9 cellular contexts compared by ENCODE assay signal in the genomic region with DNA sequence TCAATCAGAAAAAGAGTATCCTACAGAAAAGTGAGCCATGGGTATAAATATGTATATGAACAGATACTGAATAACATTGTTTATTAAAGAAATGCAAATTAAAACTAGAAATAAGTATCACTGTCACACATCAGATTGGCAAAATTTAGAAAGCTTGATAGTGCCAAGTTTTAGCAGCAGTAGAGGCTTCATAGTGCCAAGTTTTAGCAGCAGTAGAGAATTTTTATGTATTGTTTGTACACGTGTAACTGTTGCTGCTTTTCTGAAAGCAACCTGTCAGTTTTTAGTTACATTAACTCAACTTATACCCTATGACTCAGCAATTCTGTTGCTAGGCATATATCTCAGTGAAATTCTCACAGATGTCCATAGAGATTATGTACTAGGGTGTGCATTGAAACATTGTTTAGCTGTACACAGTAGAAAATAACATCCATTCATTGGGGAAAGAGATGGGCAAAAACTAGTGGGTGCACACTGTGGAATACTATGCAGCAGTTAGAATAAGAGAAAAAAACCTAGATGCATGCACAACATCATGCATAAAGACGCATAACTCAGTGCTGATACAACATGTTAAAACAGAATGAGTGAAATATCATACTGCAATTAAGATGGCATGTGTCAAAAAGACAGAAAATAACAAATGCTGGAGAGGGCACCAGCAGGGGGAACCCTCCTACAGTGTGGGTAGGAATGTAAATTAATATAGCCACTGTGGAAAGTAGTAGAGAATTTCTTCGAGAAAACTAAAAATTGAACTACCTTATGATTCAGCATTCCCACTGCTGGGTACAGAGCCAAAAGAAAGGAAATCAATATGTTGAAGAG.
A peak's percentile ranks its signal among the peaks of the same experiment; 100 is the strongest.
DNase-seq lines count a peak whose midpoint lies in the region; ATAC-seq and TF ChIP-seq lines count a peak whose summit lies in the region.
"Had no signal": no experiment of that assay in that cellular context is flagged by ENCODE, and none has a peak within 500 bp of the region (broad histone marks: within the 10 kb centered on the region; RNA-seq: fewer than 3 reads in every experiment).

No MANE protein-coding gene starts in this region.

- no peak overlapping the region for H3K9ac ChIP-seq in MM.1S (ENCODE audit: low read length)
- H3K9ac ChIP-seq in endodermal cell (ENCODE audit: extremely low read depth, low read length, poor library complexity, severe bottlenecking) = no peak overlapping the region
- H3K9ac ChIP-seq in smooth muscle cell (ENCODE audit: low read depth) = no peak overlapping the region

- no peaks in the 10 kb centered on the region for H3K9me3 Mint-ChIP-seq in endodermal cell

- H3K4me1 ChIP-seq in MM.1S (ENCODE audit: low read length) = no peaks in the 10 kb centered on the region
- no peaks in the 10 kb centered on the region for H3K4me1 ChIP-seq in endodermal cell (ENCODE audit: control insufficient read depth, insufficient read depth, low read length)
- H3K4me1 ChIP-seq in smooth muscle cell (ENCODE audit: low read depth) = no peaks in the 10 kb centered on the region

- H3K27ac Mint-ChIP-seq in endodermal cell = no peak overlapping the region
- H3K27ac Mint-ChIP-seq: CD4-positive, CD25-positive, alpha-beta regulatory T cell had no signal

- no peak overlapping the region for H3K4me3 Mint-ChIP-seq in endodermal cell
- H3K4me3 Mint-ChIP-seq: CD4-positive, CD25-positive, alpha-beta regulatory T cell had no signal

- H3K9me3 ChIP-seq in MM.1S (replicated peaks; ENCODE audit: insufficient read depth, low read length) (no peaks in the 10 kb centered on the region), endodermal cell (ENCODE audit: control insufficient read depth, low read length) (no peaks in the 10 kb centered on the region), smooth muscle cell (replicated peaks; ENCODE audit: low read depth) (no peaks in the 10 kb centered on the region)

- TF ChIP-seq CTCF in MM.1S (IDR thresholded peaks at IDR 0.05; ENCODE audit: low read length) (peak; percentile 50), endodermal cell (conservative IDR thresholded peaks at IDR 0.05) (peak; percentile 74), smooth muscle cell (IDR thresholded peaks at IDR 0.05; ENCODE audit: borderline replicate concordance, insufficient read depth, poor library complexity, severe bottlenecking) (peak; percentile 43)

- H3K27ac ChIP-seq in MM.1S (ENCODE audit: low read length) (no peak overlapping the region), endodermal cell (ENCODE audit: low read depth, low read length) (no peak overlapping the region), smooth muscle cell (ENCODE audit: low read depth) (no peak overlapping the region)

- no peak overlapping the region for H2AFZ ChIP-seq in MM.1S (ENCODE audit: low read length)
- H2AFZ ChIP-seq in smooth muscle cell (ENCODE audit: low read depth) = no peak overlapping the region

- ATAC-seq in HG03039 (IDR thresholded peaks at IDR 0.05; ENCODE audit: unreplicated experiment) = no peak

- no peaks in the 10 kb centered on the region for H3K27me3 Mint-ChIP-seq in endodermal cell (ENCODE audit: insufficient read depth)
- H3K27me3 Mint-ChIP-seq: CD4-positive, CD25-positive, alpha-beta regulatory T cell had no signal

- H3K4me3 ChIP-seq in MM.1S (ENCODE audit: low read length) (no peak overlapping the region), endodermal cell (ENCODE audit: low read length) (no peak overlapping the region), smooth muscle cell (no peak overlapping the region)

- no peaks in the 10 kb centered on the region for H3K9me2 ChIP-seq in MM.1S (replicated peaks; ENCODE audit: insufficient read depth, low read length)

- peaks cover 3% of the 10 kb centered on the region for H3K4me1 Mint-ChIP-seq in endodermal cell
- H3K4me1 Mint-ChIP-seq: CD4-positive, CD25-positive, alpha-beta regulatory T cell had no signal

- H3F3A ChIP-seq in MM.1S (ENCODE audit: insufficient read depth, low read length) (no peaks in the 10 kb centered on the region), smooth muscle cell (ENCODE audit: low read depth) (no peaks in the 10 kb centered on the region)

- H3K36me3 ChIP-seq in MM.1S (replicated peaks; ENCODE audit: insufficient read depth, low read length) = no peaks in the 10 kb centered on the region
- no peaks in the 10 kb centered on the region for H3K36me3 ChIP-seq in endodermal cell (ENCODE audit: control insufficient read depth, insufficient read depth, low read length)
- H3K36me3 ChIP-seq in smooth muscle cell (ENCODE audit: low read depth) = no peaks in the 10 kb centered on the region

- peak; percentile 10 for DNase-seq in activated CD4-positive, alpha-beta T cell treated with anti-CD3 and anti-CD28 coated beads for 48 hours
- no peak for DNase-seq in activated CD4-positive, alpha-beta T cell treated with anti-CD3 and anti-CD28 coated beads, Interleukin-2, amount 50 U/mL, for 4 hours
- DNase-seq in MM.1S (peak; percentile 38), endodermal cell (peak; percentile 63), smooth muscle cell (lab: John Stamatoyannopoulos, UW; ENCODE audit: unreplicated experiment) (no peak), GM19238 (ENCODE audit: insufficient read length, low spot score) (no peak), NCI-H1417 treated with DMSO at 0.1 percent for 48 hours (lab: John Stamatoyannopoulos, UW) (no peak)

- H3K36me3 Mint-ChIP-seq in endodermal cell (ENCODE audit: low read depth) = no peaks in the 10 kb centered on the region

- 33 to 92% methylated on average over 1 to 3 of the region's 3 CpGs for WGBS in endodermal cell (ENCODE audit: insufficient coverage in 1 of 2, insufficient read length in 1 of 2), 2 experiments
- WGBS in smooth muscle cell (ENCODE audit: low lambda C conversion rate) = 70% methylated on average over 3 of the region's 3 CpGs

- H3K4me2 ChIP-seq in MM.1S (ENCODE audit: low read depth, low read length) (no peak overlapping the region), smooth muscle cell (no peak overlapping the region)

- H3K79me2 ChIP-seq in MM.1S (ENCODE audit: low read length) = no peaks in the 10 kb centered on the region
- H3K79me2 ChIP-seq in smooth muscle cell (ENCODE audit: low read depth) = no peaks in the 10 kb centered on the region

- H3K27me3 ChIP-seq in MM.1S (replicated peaks; ENCODE audit: insufficient read depth, low read length) (no peaks in the 10 kb centered on the region), endodermal cell (ENCODE audit: control insufficient read depth, insufficient read depth, low read length, poor library complexity, severe bottlenecking) (no peaks in the 10 kb centered on the region), smooth muscle cell (ENCODE audit: low read depth) (no peaks in the 10 kb centered on the region)

- H4K20me1 ChIP-seq in MM.1S (ENCODE audit: insufficient read depth, low read length) (no peaks in the 10 kb centered on the region), smooth muscle cell (ENCODE audit: low read depth) (no peaks in the 10 kb centered on the region)

Comparison
In these comparisons a context has a peak if more than half of its experiments do, and no peak if none do; other contexts are left out.
1. DNase-seq: peak in activated CD4-positive, alpha-beta T cell treated with anti-CD3 and anti-CD28 coated beads for 48 hours (single experiment), MM.1S (single experiment) and endodermal cell (single experiment); none in activated CD4-positive, alpha-beta T cell treated with anti-CD3 and anti-CD28 coated beads, Interleukin-2, amount 50 U/mL, for 4 hours (0 of 2), smooth muscle cell (single experiment), GM19238 (single experiment) and NCI-H1417 treated with DMSO at 0.1 percent for 48 hours (single experiment).
2. Peak in every context shown above with its lines, with median percentiles within 50 percentile points of each other: CTCF ChIP-seq.